24 cellular contexts compared by ENCODE assay signal in the genomic region with DNA sequence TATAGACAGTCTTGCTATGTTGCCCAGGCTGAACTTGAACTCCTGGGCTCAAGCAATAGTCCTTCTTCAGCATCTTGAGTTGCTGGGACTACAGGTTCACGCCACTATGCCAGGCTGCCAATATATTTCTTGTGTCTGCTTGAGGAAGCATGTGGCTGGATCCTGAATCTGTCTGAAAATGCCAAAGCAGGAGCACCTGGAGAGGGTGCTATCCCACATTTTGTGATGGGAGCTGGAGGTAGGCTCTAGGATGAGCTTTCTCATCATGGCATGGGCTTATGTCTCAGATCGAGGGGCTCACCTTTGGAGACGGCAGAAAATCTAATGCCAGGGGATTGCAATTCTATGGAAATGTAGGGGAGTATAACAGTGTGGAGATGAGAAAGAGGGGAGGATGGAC.
"Had no signal": no experiment of that assay in that cellular context is flagged by ENCODE, and none has a peak within 500 bp of the region (broad histone marks: within the 10 kb centered on the region; RNA-seq: fewer than 3 reads in every experiment).

No MANE protein-coding gene starts in this region.

- H3K9me3 ChIP-seq: MG63, SK-N-SH had no signal

- DNase-seq: IMR-90, Karpas-422, KG1, MG63, NCI-H1092, NCI-H1105 treated with DMSO at 0.1 percent for 48 hours, NCI-H1417 treated with DMSO at 0.1 percent for 48 hours, NCI-H146, NCI-H1694 treated with DMSO at 0.1 percent for 48 hours, NCI-H2029, NCI-H2081 treated with DMSO at 0.1 percent for 48 hours, NCI-H2171, NCI-H226, NCI-H446, NCI-H510A, NCI-H524 treated with DMSO at 0.1 percent for 48 hours, NCI-H69, NCI-H774, SHP77, SK-N-SH, SW 1271, T-cell had no signal

- H3K27me3 ChIP-seq: MG63 had no signal

- H3K9ac ChIP-seq: SK-N-SH had no signal

- H3K9me3 Mint-ChIP-seq: T-cell had no signal

- ATAC-seq: HepG2, T-cell had no signal

- H3K27ac ChIP-seq: RWPE1 had no signal

- H3K4me3 Mint-ChIP-seq: T-cell had no signal

- H3K36me3 Mint-ChIP-seq: T-cell had no signal

- H3K4me3 ChIP-seq: MG63 had no signal

- H3K27ac Mint-ChIP-seq: T-cell had no signal

- H3K36me3 ChIP-seq: MG63 had no signal
